16 cellular contexts compared by ENCODE assay signal in the genomic region with DNA sequence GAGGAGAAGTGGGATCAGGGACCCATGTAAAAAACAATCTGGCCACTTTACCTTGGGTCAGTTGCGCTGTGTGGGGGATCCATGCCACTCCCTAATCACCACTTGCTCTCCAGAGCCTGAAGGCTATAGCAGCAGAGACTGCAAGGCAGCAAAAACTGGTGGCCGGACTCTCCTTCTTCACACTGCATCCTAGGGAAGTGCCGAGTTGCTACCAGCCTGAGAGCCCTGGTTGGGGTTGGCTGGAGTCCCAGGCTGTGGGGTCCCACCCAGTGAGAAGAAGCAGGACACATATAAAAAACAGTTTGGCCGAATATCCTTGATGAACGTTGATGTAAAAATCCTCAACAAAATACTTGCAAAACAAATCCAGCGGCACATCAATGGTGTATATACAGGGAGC.
"Had no signal": no experiment of that assay in that cellular context is flagged by ENCODE, and none has a peak within 500 bp of the region (broad histone marks: within the 10 kb centered on the region; RNA-seq: fewer than 3 reads in every experiment).

No MANE protein-coding gene starts in this region.

- H3K9me3 ChIP-seq: suprapubic skin, upper lobe of right lung, vagina had no signal

- H3K27ac ChIP-seq: parathyroid adenoma, suprapubic skin, tibial nerve, upper lobe of right lung, vagina had no signal

- H3K27me3 ChIP-seq: heart left ventricle, suprapubic skin, tibial nerve, upper lobe of right lung, vagina had no signal

- H3K9ac ChIP-seq: parathyroid adenoma had no signal

- H3K36me3 ChIP-seq: heart left ventricle, suprapubic skin, tibial nerve, upper lobe of right lung, vagina had no signal

- ATAC-seq: esophagus mucosa, natural killer cell had no signal

- H3K4me1 ChIP-seq: parathyroid adenoma, suprapubic skin, upper lobe of right lung, vagina had no signal

- H3K4me3 ChIP-seq: heart left ventricle, suprapubic skin, tibial nerve, upper lobe of right lung, vagina had no signal

- DNase-seq: effector memory CD4-positive, alpha-beta T cell; hippocampal formation; kidney glomerular epithelial cell; mammary epithelial cell; natural killer cell; occipital lobe; small intestine; stimulated activated CD4-positive, alpha-beta T cell treated with anti-CD3 and anti-CD28 coated beads, Interleukin-12 subunit alpha, Interleukin-12 subunit beta, amount 100 ng/mL, for 4 hours; stimulated activated naive CD4-positive, alpha-beta T cell treated with Interleukin-2 at 50 U/mL for 16 hours; upper lobe of right lung had no signal
